ENCODE assay signal across 1 cellular context in the genomic region with DNA sequence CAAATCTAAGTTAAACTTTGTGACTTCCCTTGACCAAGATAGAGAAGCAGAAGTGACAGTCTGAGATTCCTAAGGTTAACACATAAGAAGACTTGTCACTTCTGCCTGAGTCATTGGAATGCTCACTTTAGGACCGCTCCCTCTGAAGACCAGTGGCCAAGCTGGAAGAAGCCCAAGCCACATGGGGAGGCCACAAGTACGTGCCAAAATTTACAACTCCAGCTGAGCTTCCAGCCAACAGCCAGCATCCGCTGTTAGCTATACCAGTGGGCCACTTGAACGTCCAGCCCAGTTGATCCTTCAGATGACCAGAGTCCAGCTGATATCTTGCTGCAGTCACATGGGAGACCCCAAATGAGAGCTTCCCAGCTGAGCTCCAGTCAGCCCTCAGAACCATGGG.
TF ChIP-seq lines count a peak whose summit lies in the region.

No MANE protein-coding gene starts in this region.

TF ChIP-seq in IMR-90, 13 proteins besides CTCF, POLR2A, EP300 and RAD21:
- TF ChIP-seq BHLHE40 (IDR thresholded peaks at IDR 0.05; ENCODE audit: low read depth, low read length): no peak
- no peak for TF ChIP-seq MAZ (IDR thresholded peaks at IDR 0.05; ENCODE audit: borderline replicate concordance, low read depth, low read length)
- TF ChIP-seq CHD1 (IDR thresholded peaks at IDR 0.05; ENCODE audit: low read depth, low read length): no peak
- TF ChIP-seq MAFK (IDR thresholded peaks at IDR 0.05; ENCODE audit: low read depth, low read length): no peak
- TF ChIP-seq, protein P1, sequence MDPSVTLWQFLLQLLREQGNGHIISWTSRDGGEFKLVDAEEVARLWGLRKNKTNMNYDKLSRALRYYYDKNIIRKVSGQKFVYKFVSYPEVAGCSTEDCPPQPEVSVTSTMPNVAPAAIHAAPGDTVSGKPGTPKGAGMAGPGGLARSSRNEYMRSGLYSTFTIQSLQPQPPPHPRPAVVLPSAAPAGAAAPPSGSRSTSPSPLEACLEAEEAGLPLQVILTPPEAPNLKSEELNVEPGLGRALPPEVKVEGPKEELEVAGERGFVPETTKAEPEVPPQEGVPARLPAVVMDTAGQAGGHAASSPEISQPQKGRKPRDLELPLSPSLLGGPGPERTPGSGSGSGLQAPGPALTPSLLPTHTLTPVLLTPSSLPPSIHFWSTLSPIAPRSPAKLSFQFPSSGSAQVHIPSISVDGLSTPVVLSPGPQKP (IDR thresholded peaks at IDR 0.05; ENCODE audit: borderline replicate concordance, low read depth, low read length): no peak
- no peak for TF ChIP-seq NFE2L2 (IDR thresholded peaks at IDR 0.05; ENCODE audit: low read depth, low read length)
- no peak for TF ChIP-seq FOS (IDR thresholded peaks at IDR 0.05; ENCODE audit: low read depth, low read length)
- TF ChIP-seq, protein P2, sequence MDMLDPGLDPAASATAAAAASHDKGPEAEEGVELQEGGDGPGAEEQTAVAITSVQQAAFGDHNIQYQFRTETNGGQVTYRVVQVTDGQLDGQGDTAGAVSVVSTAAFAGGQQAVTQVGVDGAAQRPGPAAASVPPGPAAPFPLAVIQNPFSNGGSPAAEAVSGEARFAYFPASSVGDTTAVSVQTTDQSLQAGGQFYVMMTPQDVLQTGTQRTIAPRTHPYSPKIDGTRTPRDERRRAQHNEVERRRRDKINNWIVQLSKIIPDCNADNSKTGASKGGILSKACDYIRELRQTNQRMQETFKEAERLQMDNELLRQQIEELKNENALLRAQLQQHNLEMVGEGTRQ (IDR thresholded peaks at IDR 0.05; ENCODE audit: low read depth, low read length): no peak
